11 cellular contexts compared by ENCODE assay signal in genomic region chr5:149143470-149143869, GRCh38. TPM values are rescaled to one million over a fixed set of nuclear protein-coding genes. Genes with fewer than 3 reads are reported as not detected.
DNase-seq lines count a peak whose midpoint lies in the region; ATAC-seq and TF ChIP-seq lines count a peak whose summit lies in the region.
"Had no signal": no experiment of that assay in that cellular context is flagged by ENCODE, and none has a peak within 500 bp of the region (broad histone marks: within the 10 kb centered on the region; RNA-seq: fewer than 3 reads in every experiment).

No MANE protein-coding gene starts in this region.

- H3K27me3 ChIP-seq in left lung (peaks cover 0 to 15% of the 10 kb centered on the region in 2 donors), thoracic aorta (replicated peaks; ENCODE audit: insufficient read depth) (no peaks in the 10 kb centered on the region)

- H3K4me1 ChIP-seq in left lung (peaks cover 0 to 36% of the 10 kb centered on the region in 2 donors), thoracic aorta (ENCODE audit: control insufficient read depth in 1 of 2, low read depth in 2 of 2) (peaks cover 15 to 26% of the 10 kb centered on the region in 2 donors)

- H3K36me3 ChIP-seq in left lung (no peaks in the 10 kb centered on the region), thoracic aorta (no peaks in the 10 kb centered on the region)

- H3K4me3 ChIP-seq in choroid plexus epithelial cell (ENCODE audit: low read depth, low read length), result peak overlapping the region; percentile 31
- peak overlapping the region in 1 of 2 donors; percentile 68 for H3K4me3 ChIP-seq in left lung
- H3K4me3 ChIP-seq in thoracic aorta, result peak overlapping the region; percentile 12

- CTCF ChIA-PET in RWPE1 (lab: Yijun Ruan, JAX), result interaction anchor here (1.0 to 5.1 kb wide), 3 partner anchors 13 to 121 kb away, joined by 3 to 55 read pairs (median 3); no protein-coding TSS in a partner anchor

- intact Hi-C loops in left lung (cut with DNase I), result loop anchor here in 1 of 2 donors (5.0 kb wide), 1 partner anchor 84 kb away; no protein-coding TSS in a partner anchor

- POLR2A ChIA-PET in RWPE1 (lab: Yijun Ruan, JAX; ENCODE audit: low non-redundant PET), result no interaction called here

- H3K9me3 ChIP-seq in left lung, result no peaks in the 10 kb centered on the region
- H3K9me3 ChIP-seq in thoracic aorta, result no peaks in the 10 kb centered on the region

- H3K27ac ChIP-seq in left lung (peak overlapping the region; percentile 60), thoracic aorta (peak overlapping the region; percentile 13 to 55), RWPE1 (no peak overlapping the region)

- no peak for TF ChIP-seq CTCF in choroid plexus epithelial cell (conservative IDR thresholded peaks at IDR 0.05; ENCODE audit: low read depth, low read length)
- TF ChIP-seq CTCF in left lung (IDR thresholded peaks at IDR 0.05), result no peak
- TF ChIP-seq CTCF in thoracic aorta (IDR thresholded peaks at IDR 0.05), result no peak
- no peak for TF ChIP-seq CTCF in RWPE1 (conservative IDR thresholded peaks at IDR 0.05; ENCODE audit: low read depth)

- ATAC-seq in left lung (peak; percentile 2), thoracic aorta (ENCODE audit: insufficient number of reproducible peaks, low FRiP score, low read depth) (peak; percentile 21), HG02571 (IDR thresholded peaks at IDR 0.05; ENCODE audit: unreplicated experiment) (no peak)

- DNase-seq in LHCN-M2 (ENCODE audit: low read depth), result peak; percentile 56
- DNase-seq in choroid plexus epithelial cell (ENCODE audit: low read depth), result peak; percentile 82
- DNase-seq in left lung, result no peak
- DNase-seq in thoracic aorta (ENCODE audit: low spot score), result no peak
- DNase-seq in RWPE1 (ENCODE audit: low spot score), result no peak
- no peak for DNase-seq in NCI-H1436 treated with DMSO at 0.1 percent for 48 hours (lab: John Stamatoyannopoulos, UW)
- no peak for DNase-seq in NK-92 treated with Interleukin-12 subunit alpha and Interleukin-12 subunit beta, amount 100 ng/mL, for 24 hours (lab: John Stamatoyannopoulos, UW)
- DNase-seq: immature natural killer cell, NCI-H146 had no signal

RNA-seq across cellular contexts. Expression of gene ABLIM3, which starts 2.2 kb away (rescaled TPM):
- 75.1 and 75.5 TPM in 2 replicates for total RNA-seq in LHCN-M2 (2014; rRNA removed)
- 55.7 TPM for polyA plus RNA-seq in LHCN-M2 (2012)
- total RNA-seq in left lung, result 10 to 100 TPM; 33.2 to 35.3 TPM
- 10 to 100 TPM; 23.0 to 41.2 TPM for total RNA-seq in thoracic aorta
- total RNA-seq: activated T-helper 1 cell treated with anti-CD3 and anti-CD28 coated beads, Interleukin-12 subunit alpha, Interleukin-12 subunit beta, Interleukin-2, Interleukin-4 antibody, amounts not matched to agents 30 ng/mL and 10 ng/mL and 1 ng/mL, durations not matched to agents 14 hours and 24 hours and 36 hours had no signal

Comparison
In these comparisons a context has a peak if more than half of its experiments do, and no peak if none do; other contexts are left out.
1. DNase-seq: peak in LHCN-M2 (single experiment) and choroid plexus epithelial cell (single experiment); none in left lung (0 of 2), thoracic aorta (single experiment), RWPE1 (single experiment), NCI-H1436 treated with DMSO at 0.1 percent for 48 hours (single experiment) and NK-92 treated with Interleukin-12 subunit alpha and Interleukin-12 subunit beta, amount 100 ng/mL, for 24 hours (single experiment).